16 cellular contexts compared by ENCODE assay signal in genomic region chr1:182855886-182856285, GRCh38.
"Had no signal": no experiment of that assay in that cellular context is flagged by ENCODE, and none has a peak within 500 bp of the region (broad histone marks: within the 10 kb centered on the region; RNA-seq: fewer than 3 reads in every experiment).

No MANE protein-coding gene starts in this region.

- H3K27ac ChIP-seq: adrenal gland, cardiac muscle cell, dorsolateral prefrontal cortex, foreskin keratinocyte, suprapubic skin had no signal

- H3K4me1 Mint-ChIP-seq: memory B cell had no signal

- H3K4me3 ChIP-seq: adrenal gland, cardiac muscle cell, dorsolateral prefrontal cortex, suprapubic skin had no signal

- DNase-seq: activated CD4-positive, CD25-positive, alpha-beta regulatory T cell treated with anti-CD3 and anti-CD28 coated beads, Interleukin-2, amount 50 U/mL, for 72 hours; activated effector memory CD4-positive, alpha-beta T cell treated with Interleukin-2 at 50 U/mL for 16 hours; activated naive CD4-positive, alpha-beta T cell treated with anti-CD3 and anti-CD28 coated beads, Interleukin-2, amount 50 U/mL, for 16 hours; adrenal gland; dorsolateral prefrontal cortex; erythroblast; foreskin keratinocyte; left ventricle myocardium superior; natural killer cell; stimulated activated CD4-positive, alpha-beta T cell treated with anti-CD3 and anti-CD28 coated beads, Interleukin-4, amount 100 ng/mL, for 24 hours; stimulated activated naive CD8-positive, alpha-beta T cell treated with anti-CD3 and anti-CD28 coated beads, Interleukin-15, Interleukin-2, amounts not matched to agents 100 U/mL and 50 U/mL, for 24 hours; T1000; trophoblast cell had no signal

- H3K27me3 ChIP-seq: adrenal gland, cardiac muscle cell, dorsolateral prefrontal cortex, foreskin keratinocyte, suprapubic skin had no signal

- H3K4me1 ChIP-seq: adrenal gland, foreskin keratinocyte, suprapubic skin had no signal

- H3K27me3 Mint-ChIP-seq: memory B cell had no signal

- H3K9me3 ChIP-seq: adrenal gland, suprapubic skin had no signal

- H3K27ac Mint-ChIP-seq: natural killer cell had no signal

- H3K4me3 Mint-ChIP-seq: memory B cell, natural killer cell had no signal

- H3K9me3 Mint-ChIP-seq: memory B cell, natural killer cell had no signal

- ATAC-seq: foreskin keratinocyte; left ventricle myocardium superior; natural killer cell; stimulated activated naive CD8-positive, alpha-beta T cell treated with anti-CD3 and anti-CD28 coated beads, Interleukin-15, Interleukin-2, amounts not matched to agents 100 U/mL and 50 U/mL, for 24 hours had no signal
